ENCODE assay signal across 8 cellular contexts in genomic region chr18:13562494-13563029, GRCh38.
A peak's percentile ranks its signal among the peaks of the same experiment; 100 is the strongest.
DNase-seq lines count a peak whose midpoint lies in the region; ATAC-seq and TF ChIP-seq lines count a peak whose summit lies in the region.

No MANE protein-coding gene starts in this region.

- H3K9me3 ChIP-seq in Loucy (ENCODE audit: insufficient read depth, low read depth, low read length) (no peaks in the 10 kb centered on the region), mammary epithelial cell (replicated peaks; ENCODE audit: insufficient read depth, low read length) (no peaks in the 10 kb centered on the region)
- no peaks in the 10 kb centered on the region for H3K9me3 ChIP-seq in effector memory CD4-positive, alpha-beta T cell (ENCODE audit: control insufficient read depth, low read length)

- H3K27ac ChIP-seq in effector memory CD4-positive, alpha-beta T cell (ENCODE audit: insufficient read depth, low read length, poor library complexity, severe bottlenecking): no peak overlapping the region
- H3K27ac ChIP-seq in mammary epithelial cell (ENCODE audit: insufficient read depth, low read depth, low read length): no peak overlapping the region

- H3K4me3 ChIP-seq in Loucy (ENCODE audit: low read length, poor library complexity, severe bottlenecking) (no peak overlapping the region), mammary epithelial cell (replicated peaks in 1 of 3; ENCODE audit: insufficient read depth in 1 of 3, low read depth in 2 of 3, low read length in 3 of 3) (no peak overlapping the region)
- H3K4me3 ChIP-seq in effector memory CD4-positive, alpha-beta T cell (ENCODE audit: insufficient read depth, low read depth, low read length, poor library complexity, severe bottlenecking): no peak overlapping the region

- intact Hi-C loops in mammary epithelial cell (cut with micrococcal nuclease): no loop called here

- CTCF ChIA-PET in mammary epithelial cell (lab: Charles Lee; ENCODE audit: low non-redundant PET): no interaction called here

- H2AFZ ChIP-seq in Loucy (ENCODE audit: low read length): no peak overlapping the region
- H2AFZ ChIP-seq in mammary epithelial cell (ENCODE audit: low read depth, low read length): no peak overlapping the region

- 49% methylated on average over 6 of the region's 11 CpGs for WGBS in mammary epithelial cell (ENCODE audit: low coverage, missing lambda C conversion rate)

- peak; percentile 51 for ATAC-seq in GM21526 (IDR thresholded peaks at IDR 0.05; ENCODE audit: low FRiP score, unreplicated experiment)

- peaks cover 28% of the 10 kb centered on the region for H3K4me1 ChIP-seq in Loucy (ENCODE audit: insufficient read depth, low read length, poor library complexity, severe bottlenecking)
- no peaks in the 10 kb centered on the region for H3K4me1 ChIP-seq in effector memory CD4-positive, alpha-beta T cell (ENCODE audit: control insufficient read depth, insufficient read depth, low read length, poor library complexity, severe bottlenecking)
- H3K4me1 ChIP-seq in mammary epithelial cell (ENCODE audit: insufficient read depth, low read length): peaks cover 9% of the 10 kb centered on the region

- in situ Hi-C loops in mammary epithelial cell (cut with MboI; ENCODE audit: low sequenced_read_pairs in 2 of 2): loop anchor here in 1 of 2 donors (25.0 kb wide), 1 partner anchor 250 kb away; the partner anchor contains the start of gene MC5R

- no peaks in the 10 kb centered on the region for H3K9me2 ChIP-seq in Loucy (replicated peaks; ENCODE audit: low read depth, low read length)

- dilution Hi-C loops in mammary epithelial cell (cut with HindIII; ENCODE audit: low sequenced_read_pairs): loop anchor here (5.0 kb wide), 1 partner anchor 65 kb away; no protein-coding TSS in a partner anchor

- BruUV-seq in mammary epithelial cell (replicated peaks; lab: Mats Ljungman, UMichigan): no TSS peak

- H3K9ac ChIP-seq in Loucy (ENCODE audit: low read depth, low read length, poor library complexity, severe bottlenecking) (no peak overlapping the region), mammary epithelial cell (ENCODE audit: insufficient read depth, low read length) (no peak overlapping the region)

- TF ChIP-seq CTCF in Loucy (conservative IDR thresholded peaks at IDR 0.05; ENCODE audit: low read length) (no peak), mammary epithelial cell (conservative IDR thresholded peaks at IDR 0.05 in 1 of 2, IDR thresholded peaks at IDR 0.05 in 1 of 2; ENCODE audit: extremely low read depth in 1 of 2, insufficient read depth in 1 of 2, low read depth in 1 of 2, low read length in 2 of 2) (no peak)

- H3K27me3 ChIP-seq in Loucy (ENCODE audit: insufficient read depth, low read length, poor library complexity, severe bottlenecking) (no peaks in the 10 kb centered on the region), mammary epithelial cell (ENCODE audit: insufficient read depth, low read length) (no peaks in the 10 kb centered on the region)
- H3K27me3 ChIP-seq in effector memory CD4-positive, alpha-beta T cell (replicated peaks; ENCODE audit: control insufficient read depth, insufficient read depth, low read length, poor library complexity, severe bottlenecking): no peaks in the 10 kb centered on the region

- H3K79me2 ChIP-seq in Loucy (ENCODE audit: insufficient read depth, low read length): peaks cover 8% of the 10 kb centered on the region; the same call in 1 of the 2 replicates
- H3K79me2 ChIP-seq in mammary epithelial cell (ENCODE audit: insufficient read depth, low read length): no peaks in the 10 kb centered on the region

- no peaks in the 10 kb centered on the region for H4K20me1 ChIP-seq in Loucy (ENCODE audit: insufficient read depth, low read length, poor library complexity, severe bottlenecking)
- no peaks in the 10 kb centered on the region for H4K20me1 ChIP-seq in mammary epithelial cell (ENCODE audit: insufficient read depth, low read length)

- no peaks in the 10 kb centered on the region for H3F3A ChIP-seq in Loucy (ENCODE audit: low read depth)

- H3K4me2 ChIP-seq in Loucy (ENCODE audit: low read depth, low read length, poor library complexity, severe bottlenecking): peak overlapping the region; percentile 10
- no peak overlapping the region for H3K4me2 ChIP-seq in mammary epithelial cell (ENCODE audit: insufficient read depth, low read depth, low read length)

- peak; percentile 20 for DNase-seq in COLO829 (ENCODE audit: low spot score)
- DNase-seq in activated naive CD4-positive, alpha-beta T cell treated with anti-CD3 and anti-CD28 coated beads, Interleukin-2, amount 50 U/mL, for 16 hours: peak; percentile 86
- peak; percentile 59 to 69 (median 63) for DNase-seq in stimulated activated CD4-positive, alpha-beta T cell treated with anti-CD3 and anti-CD28 coated beads, TNF-alpha, amount 100 ng/mL, for 4 hours (ENCODE audit: low read depth in 3 of 3)
- no peak for DNase-seq in effector memory CD4-positive, alpha-beta T cell
- no peak for DNase-seq in iPS-NIHi7 (ENCODE audit: extremely low spot score)
- DNase-seq in mammary epithelial cell: no peak

- H3K36me3 ChIP-seq in Loucy (ENCODE audit: insufficient read depth, low read length) (no peaks in the 10 kb centered on the region), mammary epithelial cell (ENCODE audit: insufficient read depth, low read length) (no peaks in the 10 kb centered on the region)
- H3K36me3 ChIP-seq in effector memory CD4-positive, alpha-beta T cell (ENCODE audit: control insufficient read depth, insufficient read depth, low read length): no peaks in the 10 kb centered on the region

Comparison
In these comparisons a context has a peak if more than half of its experiments do, and no peak if none do; other contexts are left out.
1. DNase-seq: peak in COLO829 (single experiment), activated naive CD4-positive, alpha-beta T cell treated with anti-CD3 and anti-CD28 coated beads, Interleukin-2, amount 50 U/mL, for 16 hours (single experiment) and stimulated activated CD4-positive, alpha-beta T cell treated with anti-CD3 and anti-CD28 coated beads, TNF-alpha, amount 100 ng/mL, for 4 hours (3 of 3); none in effector memory CD4-positive, alpha-beta T cell (0 of 3), iPS-NIHi7 (single experiment) and mammary epithelial cell (single experiment).